In the genomic region with DNA sequence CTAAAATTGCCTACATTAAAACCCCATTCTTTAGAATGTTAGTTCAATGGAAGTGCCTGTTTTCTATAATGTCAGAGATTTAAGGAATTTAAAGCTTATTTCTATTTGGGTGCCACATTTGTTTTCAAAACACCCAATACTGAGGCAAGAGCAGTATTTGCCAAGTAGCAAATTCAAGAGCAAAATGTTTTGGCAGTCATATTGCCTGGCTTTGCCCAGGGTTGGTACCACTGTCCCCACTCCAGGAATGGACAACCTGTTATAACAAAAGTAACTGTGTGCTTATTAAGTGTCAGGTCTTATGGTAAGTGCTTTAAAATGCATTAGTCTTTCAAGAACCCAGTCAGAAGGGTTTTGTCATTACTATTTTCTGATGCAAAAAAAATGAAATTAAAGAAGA, we compare ENCODE assay signal across 23 cellular contexts. TPM values are rescaled to one million over a fixed set of nuclear protein-coding genes. Genes with fewer than 3 reads are reported as not detected.
DNase-seq lines count a peak whose midpoint lies in the region; ATAC-seq and TF ChIP-seq lines count a peak whose summit lies in the region.
"Had no signal": no experiment of that assay in that cellular context is flagged by ENCODE, and none has a peak within 500 bp of the region (broad histone marks: within the 10 kb centered on the region; RNA-seq: fewer than 3 reads in every experiment).

No MANE protein-coding gene starts in this region.

- no peak for TF ChIP-seq CTCF in gastroesophageal sphincter (IDR thresholded peaks at IDR 0.05)
- no peak for TF ChIP-seq CTCF in osteocyte (IDR thresholded peaks at IDR 0.05)
- TF ChIP-seq CTCF in uterus (IDR thresholded peaks at IDR 0.05) = no peak

- H3K4me1 Mint-ChIP-seq in osteocyte (ENCODE audit: unreplicated experiment) = peaks cover 90% of the 10 kb centered on the region
- H3K4me1 Mint-ChIP-seq in T-helper 2 cell treated with Interferon-gamma antibody and Interleukin-4, amounts not matched to agents 5 μg/mL and 100 μg/mL, for 36 hours (ENCODE audit: low read depth) = peaks cover 30% of the 10 kb centered on the region

- H3K4me1 ChIP-seq in gastroesophageal sphincter = peaks cover 12 to 99% (median 42%) of the 10 kb centered on the region in 3 donors
- H3K4me1 ChIP-seq in uterus = peaks cover 4 to 26% of the 10 kb centered on the region in 2 donors

- H3K27me3 ChIP-seq in gastroesophageal sphincter (no peaks in the 10 kb centered on the region), uterus (no peaks in the 10 kb centered on the region)
- H3K27me3 ChIP-seq: BLaER1 treated with 17β-estradiol and CSF1 and Interleukin-3, amounts not matched to agents 10 nM and 100 nM had no signal

- TF ChIP-seq EP300 in gastroesophageal sphincter (IDR thresholded peaks at IDR 0.05) = no peak

- H3K36me3 ChIP-seq in gastroesophageal sphincter (peaks cover 0 to under 1% of the 10 kb centered on the region in 2 donors), uterus (no peaks in the 10 kb centered on the region)

- H3K27ac ChIP-seq in gastroesophageal sphincter (peak overlapping the region; percentile 64 to 96 (median 72)), uterus (peak overlapping the region; percentile 73 to 96)
- H3K27ac ChIP-seq: BLaER1 treated with 17β-estradiol and CSF1 and Interleukin-3, amounts not matched to agents 10 nM and 100 nM; KMS-11 had no signal

- ATAC-seq in left ventricle myocardium superior = peak; percentile 38
- no peak for ATAC-seq in Right ventricle myocardium superior (ENCODE audit: poor library complexity)
- no peak for ATAC-seq in gastroesophageal sphincter
- no peak for ATAC-seq in HG03457 (IDR thresholded peaks at IDR 0.05; ENCODE audit: unreplicated experiment)

- DNase-seq in left ventricle myocardium superior = no peak
- no peak for DNase-seq in Right ventricle myocardium superior
- DNase-seq in osteocyte (ENCODE audit: extremely low spot score, unreplicated experiment) = no peak
- DNase-seq in uterus = no peak
- DNase-seq in OCI-M1 (lab: John Stamatoyannopoulos, UW) = no peak
- DNase-seq in T-helper 2 cell treated with Interferon-gamma antibody and Interleukin-4, amounts not matched to agents 5 μg/mL and 100 μg/mL, for 36 hours (ENCODE audit: low spot score) = no peak
- DNase-seq: 8988T; Caco-2; CD4-positive, alpha-beta memory T cell; DMS 273 treated with DMSO at 0.1 percent for 48 hours; DMS79 treated with DMSO at 0.1 percent for 48 hours; GOT3; HCEC 1CT; NCI-H1092 treated with DMSO at 0.1 percent for 48 hours; NCI-H1436 treated with DMSO at 0.1 percent for 48 hours; NCI-H1930; NCI-H2227 treated with DMSO at 0.1 percent for 48 hours; NCI-H510A; NK-92 treated with Interleukin-12 subunit alpha and Interleukin-12 subunit beta, amount 100 ng/mL, for 24 hours had no signal

- H3K36me3 Mint-ChIP-seq in osteocyte (ENCODE audit: unreplicated experiment) = peaks cover 27% of the 10 kb centered on the region
- H3K36me3 Mint-ChIP-seq in T-helper 2 cell treated with Interferon-gamma antibody and Interleukin-4, amounts not matched to agents 5 μg/mL and 100 μg/mL, for 36 hours (ENCODE audit: low read depth) = peaks cover 21% of the 10 kb centered on the region

- no peaks in the 10 kb centered on the region for H3K9me3 ChIP-seq in gastroesophageal sphincter
- no peaks in the 10 kb centered on the region for H3K9me3 ChIP-seq in uterus
- H3K9me3 ChIP-seq: BLaER1 treated with 17β-estradiol and CSF1 and Interleukin-3, amounts not matched to agents 10 nM and 100 nM; Caco-2 had no signal

- intact Hi-C loops in left ventricle myocardium superior (cut with micrococcal nuclease) (loop anchor here (10.0 kb wide), 1 partner anchor 88 kb away; no protein-coding TSS in a partner anchor), Right ventricle myocardium superior (cut with DNase I) (no loop called here), uterus (cut with DNase I; ENCODE audit: low total_unique reads) (no loop called here)

- H3K9me3 Mint-ChIP-seq in osteocyte (ENCODE audit: unreplicated experiment) = no peaks in the 10 kb centered on the region
- no peaks in the 10 kb centered on the region for H3K9me3 Mint-ChIP-seq in T-helper 2 cell treated with Interferon-gamma antibody and Interleukin-4, amounts not matched to agents 5 μg/mL and 100 μg/mL, for 36 hours
- H3K9me3 Mint-ChIP-seq: CD4-positive, alpha-beta memory T cell had no signal

- peak overlapping the region; percentile 85 for H3K27ac Mint-ChIP-seq in osteocyte (ENCODE audit: unreplicated experiment)
- H3K27ac Mint-ChIP-seq in T-helper 2 cell treated with Interferon-gamma antibody and Interleukin-4, amounts not matched to agents 5 μg/mL and 100 μg/mL, for 36 hours = no peak overlapping the region
- H3K27ac Mint-ChIP-seq: CD4-positive, alpha-beta memory T cell had no signal

- TF ChIP-seq POLR2A in gastroesophageal sphincter (IDR thresholded peaks at IDR 0.05) (no peak), uterus (IDR thresholded peaks at IDR 0.05) (no peak)

- H3K27me3 Mint-ChIP-seq in osteocyte (ENCODE audit: unreplicated experiment) = no peaks in the 10 kb centered on the region
- no peaks in the 10 kb centered on the region for H3K27me3 Mint-ChIP-seq in T-helper 2 cell treated with Interferon-gamma antibody and Interleukin-4, amounts not matched to agents 5 μg/mL and 100 μg/mL, for 36 hours (ENCODE audit: low read depth)
- H3K27me3 Mint-ChIP-seq: CD4-positive, alpha-beta memory T cell had no signal

- H3K4me3 Mint-ChIP-seq in osteocyte (ENCODE audit: unreplicated experiment) = no peak overlapping the region
- H3K4me3 Mint-ChIP-seq in T-helper 2 cell treated with Interferon-gamma antibody and Interleukin-4, amounts not matched to agents 5 μg/mL and 100 μg/mL, for 36 hours = no peak overlapping the region
- H3K4me3 Mint-ChIP-seq: CD4-positive, alpha-beta memory T cell had no signal

- H3K4me3 ChIP-seq in gastroesophageal sphincter (no peak overlapping the region), uterus (no peak overlapping the region)
- H3K4me3 ChIP-seq: BLaER1 treated with 17β-estradiol and CSF1 and Interleukin-3, amounts not matched to agents 10 nM and 100 nM had no signal

RNA-seq across cellular contexts. Expression of gene ITGA1, which starts 19.3 kb away (rescaled TPM):
- total RNA-seq in left ventricle myocardium superior (29.2 TPM), Right ventricle myocardium superior (23.6 TPM), gastroesophageal sphincter (100 to 1,000 TPM; 219 to 326 (median 240) TPM), osteocyte (143 and 150 TPM in 2 replicates), uterus (10 to 100 TPM; 41.8 to 94.0 (median 69.6) TPM)

RNA-seq across cellular contexts. Expression of gene PELO, which starts 19.3 kb away (rescaled TPM):
- total RNA-seq in left ventricle myocardium superior (22.5 TPM), Right ventricle myocardium superior (16.9 TPM), gastroesophageal sphincter (10 to 100 TPM; 49.4 to 78.0 (median 59.0) TPM), osteocyte (82.4 and 83.7 TPM in 2 replicates), uterus (10 to 100 TPM; 16.5 to 35.8 (median 24.6) TPM)
